Comparison of ENCODE assay signal across 20 cellular contexts in the genomic region with DNA sequence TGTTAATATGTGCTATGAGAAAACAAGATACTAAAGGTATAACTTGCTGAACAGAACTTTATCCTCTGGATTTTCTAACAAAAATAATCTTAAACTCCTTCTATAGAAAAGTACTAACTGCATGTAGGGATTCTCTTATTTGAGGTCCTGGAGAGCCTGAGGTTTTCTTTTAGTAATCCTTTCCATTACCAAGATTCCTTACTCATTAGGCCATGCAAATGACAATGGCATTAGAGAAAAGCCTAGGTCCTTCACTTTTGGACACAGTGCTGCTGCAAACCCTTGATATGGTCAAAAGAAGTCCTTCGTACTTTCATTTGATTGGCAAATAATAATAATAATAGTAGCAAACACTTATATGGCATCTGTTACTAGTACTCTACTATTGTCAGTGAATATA. TPM values are rescaled to one million over a fixed set of nuclear protein-coding genes. Genes with fewer than 3 reads are reported as not detected.
"Had no signal": no experiment of that assay in that cellular context is flagged by ENCODE, and none has a peak within 500 bp of the region (broad histone marks: within the 10 kb centered on the region; RNA-seq: fewer than 3 reads in every experiment).

No MANE protein-coding gene starts in this region.

- H3K4me1 ChIP-seq: prostate gland, right lobe of liver had no signal

- H3K9me3 ChIP-seq: heart left ventricle, pancreas, prostate gland, right lobe of liver, tibial nerve had no signal

- ATAC-seq: left colon; stimulated activated effector memory CD8-positive, alpha-beta T cell treated with anti-CD3 and anti-CD28 coated beads, Interleukin-12 subunit alpha, Interleukin-12 subunit beta, amount 100 ng/mL, for 72 hours; stimulated activated naive CD8-positive, alpha-beta T cell treated with anti-CD3 and anti-CD28 coated beads, Interleukin-15, Interleukin-2, amounts not matched to agents 100 U/mL and 50 U/mL, for 24 hours had no signal

- H3K36me3 ChIP-seq: heart left ventricle, pancreas, prostate gland, right lobe of liver, tibial nerve had no signal

- H3K27ac ChIP-seq: heart left ventricle, pancreas, prostate gland, right lobe of liver, tibial nerve had no signal

- FAIRE-seq: colon, pancreas had no signal

- H3K4me3 ChIP-seq: heart left ventricle, pancreas, prostate gland, right lobe of liver, tibial nerve had no signal

- H3K27me3 ChIP-seq: heart left ventricle, pancreas, right lobe of liver, tibial nerve had no signal

- DNase-seq: cerebellar nuclear complex; effector CD4-positive, alpha-beta T cell; foreskin melanocyte; heart left ventricle; hippocampal formation; left colon; left ventricle myocardium superior; occipital lobe; right lobe of liver; stimulated activated CD4-positive, alpha-beta T cell treated with anti-CD3 and anti-CD28 coated beads, Interleukin-4, amount 100 ng/mL, for 1 hour; stimulated activated CD8-positive, alpha-beta memory T cell treated with anti-CD3 and anti-CD28 coated beads, Interleukin-4, amount 100 ng/mL, for 48 hours; stimulated activated naive CD8-positive, alpha-beta T cell treated with anti-CD3 and anti-CD28 coated beads, Interleukin-15, Interleukin-2, amounts not matched to agents 100 U/mL and 50 U/mL, for 24 hours had no signal

RNA-seq across cellular contexts. Expression of a gene that starts 3.2 kb away (rescaled TPM):
- total RNA-seq: endodermal cell, kidney epithelial cell, mesothelial cell of epicardium had no signal
